ENCODE assay signal across 23 cellular contexts in the genomic region with DNA sequence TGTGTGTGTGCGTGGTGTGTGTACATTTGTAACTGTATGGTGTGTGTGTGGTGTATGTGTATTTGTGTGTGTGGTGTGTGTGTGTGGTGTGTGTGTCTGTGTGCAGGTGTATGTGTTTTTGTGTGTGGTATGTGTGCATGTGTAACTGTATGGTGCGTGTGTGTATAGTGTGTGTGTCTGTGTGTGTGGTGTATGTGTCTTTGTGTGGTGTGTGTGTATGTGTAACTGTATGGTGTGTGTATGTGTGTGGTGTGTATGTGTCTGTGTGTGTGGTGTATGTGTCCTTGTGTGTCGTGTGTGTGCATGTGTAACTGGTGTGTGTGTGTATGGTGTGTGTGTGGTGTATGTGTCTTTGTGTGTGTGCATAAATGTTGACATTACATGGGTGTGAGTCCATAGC.
"Had no signal": no experiment of that assay in that cellular context is flagged by ENCODE, and none has a peak within 500 bp of the region (broad histone marks: within the 10 kb centered on the region; RNA-seq: fewer than 3 reads in every experiment).

No MANE protein-coding gene starts in this region.

- H3K27ac ChIP-seq: foreskin keratinocyte, uterus had no signal

- H3K4me3 ChIP-seq: adrenal gland, ascending aorta, lower lobe of right lung, stomach, transverse colon, uterus had no signal

- H3K9me3 ChIP-seq: adrenal gland, ascending aorta, lower lobe of right lung, stomach, transverse colon, uterus had no signal

- H3K27me3 ChIP-seq: adrenal gland, ascending aorta, foreskin keratinocyte, stomach, transverse colon, uterus had no signal

- FAIRE-seq: kidney, small intestine had no signal

- ATAC-seq: foreskin keratinocyte, left lobe of liver, sciatic nerve had no signal

- H3K36me3 ChIP-seq: adrenal gland, ascending aorta, transverse colon, uterus had no signal

- DNase-seq: activated CD4-positive, alpha-beta T cell treated with anti-CD3 and anti-CD28 coated beads for 1 hour; activated CD4-positive, alpha-beta T cell treated with anti-CD3 and anti-CD28 coated beads, Interleukin-2, amount 50 U/mL, for 1 hour; activated CD8-positive, alpha-beta memory T cell treated with anti-CD3 and anti-CD28 coated beads for 24 hours; activated CD8-positive, alpha-beta memory T cell treated with anti-CD3 and anti-CD28 coated beads, Interleukin-2, amount 50 U/mL, for 4 hours; activated naive CD4-positive, alpha-beta T cell; activated T-cell treated with anti-CD3 and anti-CD28 coated beads, Interleukin-2, amount 50 U/mL, for 4 hours; adrenal gland; central memory CD4-positive, alpha-beta T cell; dermis blood vessel endothelial cell; effector CD8-positive, alpha-beta T cell; foreskin keratinocyte; kidney; lower lobe of right lung; naive thymus-derived CD4-positive, alpha-beta T cell; occipital lobe; small intestine; stimulated activated CD4-positive, alpha-beta T cell treated with anti-CD3 and anti-CD28 coated beads, Interleukin-2, amount 100 ng/mL, for 24 hours; stomach; transverse colon; uterus had no signal
